ENCODE assay signal across 16 cellular contexts in the genomic region with DNA sequence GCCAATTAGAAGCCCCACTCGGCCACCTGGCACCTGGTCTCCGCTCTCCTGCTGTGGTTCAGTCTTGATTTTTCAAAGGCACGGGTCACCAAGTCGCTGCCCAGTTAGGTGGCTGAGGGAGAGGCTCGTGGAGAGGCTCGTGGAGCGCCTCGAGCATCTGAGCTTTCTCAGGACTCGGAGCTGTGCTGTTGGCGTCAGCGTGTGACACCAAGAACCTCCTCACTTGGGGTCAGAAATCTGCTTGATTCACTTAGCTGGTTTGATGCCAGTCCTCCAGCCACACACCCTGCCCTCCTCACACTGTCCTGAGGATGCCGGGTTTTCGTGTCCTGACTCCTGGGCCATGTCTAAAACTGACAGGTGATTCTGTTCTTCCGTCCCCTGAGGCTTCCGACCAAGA.
DNase-seq lines count a peak whose midpoint lies in the region; ATAC-seq and TF ChIP-seq lines count a peak whose summit lies in the region.
"Had no signal": no experiment of that assay in that cellular context is flagged by ENCODE, and none has a peak within 500 bp of the region (broad histone marks: within the 10 kb centered on the region; RNA-seq: fewer than 3 reads in every experiment).

No MANE protein-coding gene starts in this region.

- CTCF ChIA-PET in activated B cell treated with CpG ODN at 0.5 μM for 24 hours (lab: Charles Lee) = no interaction called here

- H3K9me3 Mint-ChIP-seq in activated T-cell treated with anti-CD3 and anti-CD28 coated beads, Interleukin-2, amount 50 U/mL, for 24 hours = no peaks in the 10 kb centered on the region
- H3K9me3 Mint-ChIP-seq in activated T-cell treated with anti-CD3 and anti-CD28 coated beads, Interleukin-2, amount 50 U/mL, for 72 hours = no peaks in the 10 kb centered on the region
- H3K9me3 Mint-ChIP-seq in activated B cell treated with CpG ODN at 0.5 μM for 24 hours (no peaks in the 10 kb centered on the region), nephron progenitor cell (no peaks in the 10 kb centered on the region)
- no peaks in the 10 kb centered on the region for H3K9me3 Mint-ChIP-seq in stimulated activated naive CD8-positive, alpha-beta T cell treated with anti-CD3 and anti-CD28 coated beads, Interleukin-15, amount 100 ng/mL, for 72 hours

- H3K4me1 Mint-ChIP-seq in activated T-cell treated with anti-CD3 and anti-CD28 coated beads, Interleukin-2, amount 50 U/mL, for 24 hours (ENCODE audit: low read depth) = peaks cover 61% of the 10 kb centered on the region
- H3K4me1 Mint-ChIP-seq in activated T-cell treated with anti-CD3 and anti-CD28 coated beads, Interleukin-2, amount 50 U/mL, for 72 hours (ENCODE audit: low read depth) = peaks cover 71% of the 10 kb centered on the region
- H3K4me1 Mint-ChIP-seq in activated B cell treated with CpG ODN at 0.5 μM for 24 hours (peaks cover 38% of the 10 kb centered on the region), nephron progenitor cell (peaks cover 61% of the 10 kb centered on the region)
- peaks cover 71% of the 10 kb centered on the region for H3K4me1 Mint-ChIP-seq in stimulated activated naive CD8-positive, alpha-beta T cell treated with anti-CD3 and anti-CD28 coated beads, Interleukin-15, amount 100 ng/mL, for 72 hours
- H3K4me1 Mint-ChIP-seq: CD14-positive monocyte had no signal

- intact Hi-C loops in activated B cell treated with CpG ODN at 0.5 μM for 24 hours (cut with micrococcal nuclease) = no loop called here

- peak overlapping the region; percentile 34 for H3K27ac Mint-ChIP-seq in activated T-cell treated with anti-CD3 and anti-CD28 coated beads, Interleukin-2, amount 50 U/mL, for 24 hours
- no peak overlapping the region for H3K27ac Mint-ChIP-seq in activated T-cell treated with anti-CD3 and anti-CD28 coated beads, Interleukin-2, amount 50 U/mL, for 72 hours
- H3K27ac Mint-ChIP-seq in activated B cell treated with CpG ODN at 0.5 μM for 24 hours (peak overlapping the region; percentile 64), nephron progenitor cell (peak overlapping the region; percentile 54)
- H3K27ac Mint-ChIP-seq in stimulated activated naive CD8-positive, alpha-beta T cell treated with anti-CD3 and anti-CD28 coated beads, Interleukin-15, amount 100 ng/mL, for 72 hours = no peak overlapping the region

- H3K27me3 Mint-ChIP-seq in activated T-cell treated with anti-CD3 and anti-CD28 coated beads, Interleukin-2, amount 50 U/mL, for 24 hours = no peaks in the 10 kb centered on the region
- no peaks in the 10 kb centered on the region for H3K27me3 Mint-ChIP-seq in activated T-cell treated with anti-CD3 and anti-CD28 coated beads, Interleukin-2, amount 50 U/mL, for 72 hours (ENCODE audit: low read depth)
- H3K27me3 Mint-ChIP-seq in activated B cell treated with CpG ODN at 0.5 μM for 24 hours (no peaks in the 10 kb centered on the region), nephron progenitor cell (ENCODE audit: low read depth, poor library complexity) (peaks cover 18% of the 10 kb centered on the region)
- no peaks in the 10 kb centered on the region for H3K27me3 Mint-ChIP-seq in stimulated activated naive CD8-positive, alpha-beta T cell treated with anti-CD3 and anti-CD28 coated beads, Interleukin-15, amount 100 ng/mL, for 72 hours
- H3K27me3 Mint-ChIP-seq: CD4-positive, alpha-beta memory T cell had no signal

- DNase-seq in activated T-cell treated with anti-CD3 and anti-CD28 coated beads, Interleukin-2, amount 50 U/mL, for 24 hours = no peak
- no peak for DNase-seq in activated T-cell treated with anti-CD3 and anti-CD28 coated beads, Interleukin-2, amount 50 U/mL, for 72 hours
- DNase-seq in activated B cell treated with CpG ODN at 0.5 μM for 24 hours (no peak), nephron progenitor cell (no peak), HK-2 (ENCODE audit: unreplicated experiment) (no peak)
- DNase-seq in stimulated activated naive CD8-positive, alpha-beta T cell treated with anti-CD3 and anti-CD28 coated beads, Interleukin-15, amount 100 ng/mL, for 72 hours = no peak
- DNase-seq: AML-193; Calu3; CD4-positive, alpha-beta memory T cell; DMS79 treated with DMSO at 0.1 percent for 48 hours; EL; GM23248; IMR-90 had no signal

- no peak overlapping the region for H3K4me3 Mint-ChIP-seq in activated T-cell treated with anti-CD3 and anti-CD28 coated beads, Interleukin-2, amount 50 U/mL, for 24 hours
- H3K4me3 Mint-ChIP-seq in activated T-cell treated with anti-CD3 and anti-CD28 coated beads, Interleukin-2, amount 50 U/mL, for 72 hours = no peak overlapping the region
- H3K4me3 Mint-ChIP-seq in activated B cell treated with CpG ODN at 0.5 μM for 24 hours (no peak overlapping the region), nephron progenitor cell (no peak overlapping the region)
- no peak overlapping the region for H3K4me3 Mint-ChIP-seq in stimulated activated naive CD8-positive, alpha-beta T cell treated with anti-CD3 and anti-CD28 coated beads, Interleukin-15, amount 100 ng/mL, for 72 hours
- H3K4me3 Mint-ChIP-seq: CD14-positive monocyte; CD4-positive, alpha-beta memory T cell had no signal

- no peak for ATAC-seq in activated T-cell treated with anti-CD3 and anti-CD28 coated beads, Interleukin-2, amount 50 U/mL, for 72 hours (replicated peaks in 1 of 2)
- ATAC-seq in activated B cell treated with CpG ODN at 0.5 μM for 24 hours (ENCODE audit: low read depth) (no peak), GM18498 (IDR thresholded peaks at IDR 0.05; ENCODE audit: unreplicated experiment) (no peak)
- ATAC-seq in stimulated activated naive CD8-positive, alpha-beta T cell treated with anti-CD3 and anti-CD28 coated beads, Interleukin-15, amount 100 ng/mL, for 72 hours = no peak
- ATAC-seq: A549 had no signal

- TF ChIP-seq CTCF in activated B cell treated with CpG ODN at 0.5 μM for 24 hours (IDR thresholded peaks at IDR 0.05) = no peak
- no peak for TF ChIP-seq CTCF in nephron progenitor cell (IDR thresholded peaks at IDR 0.05)

- POLR2A ChIA-PET in activated B cell treated with CpG ODN at 0.5 μM for 24 hours (lab: Charles Lee) = interaction anchor here (1.7 kb wide), 1 partner anchor 9 kb away, joined by 7 read pairs; no protein-coding TSS in a partner anchor

- H3K36me3 Mint-ChIP-seq in activated T-cell treated with anti-CD3 and anti-CD28 coated beads, Interleukin-2, amount 50 U/mL, for 24 hours (ENCODE audit: low read depth) = peaks cover 68% of the 10 kb centered on the region
- peaks cover 3 to 13% of the 10 kb centered on the region in 2 donors for H3K36me3 Mint-ChIP-seq in activated T-cell treated with anti-CD3 and anti-CD28 coated beads, Interleukin-2, amount 50 U/mL, for 72 hours (ENCODE audit: insufficient read depth in 2 of 2)
- H3K36me3 Mint-ChIP-seq in activated B cell treated with CpG ODN at 0.5 μM for 24 hours (ENCODE audit: low read depth) = peaks cover 56% of the 10 kb centered on the region
- H3K36me3 Mint-ChIP-seq in nephron progenitor cell (ENCODE audit: low read depth) = peaks cover 16% of the 10 kb centered on the region

Comparison
In these comparisons a context has a peak if more than half of its experiments do, and no peak if none do; other contexts are left out.
1. H3K27ac Mint-ChIP-seq: peak in activated T-cell treated with anti-CD3 and anti-CD28 coated beads, Interleukin-2, amount 50 U/mL, for 24 hours (single experiment), activated B cell treated with CpG ODN at 0.5 μM for 24 hours (single experiment) and nephron progenitor cell (single experiment); none in activated T-cell treated with anti-CD3 and anti-CD28 coated beads, Interleukin-2, amount 50 U/mL, for 72 hours (single experiment) and stimulated activated naive CD8-positive, alpha-beta T cell treated with anti-CD3 and anti-CD28 coated beads, Interleukin-15, amount 100 ng/mL, for 72 hours (0 of 2).